ENCODE assay signal across 14 cellular contexts in genomic region chr2:3403587-3404334, GRCh38. TPM values are rescaled to one million over a fixed set of nuclear protein-coding genes. Genes with fewer than 3 reads are reported as not detected.
A peak's percentile ranks its signal among the peaks of the same experiment; 100 is the strongest.
DNase-seq lines count a peak whose midpoint lies in the region; ATAC-seq and TF ChIP-seq lines count a peak whose summit lies in the region.
"Had no signal": no experiment of that assay in that cellular context is flagged by ENCODE, and none has a peak within 500 bp of the region (broad histone marks: within the 10 kb centered on the region; RNA-seq: fewer than 3 reads in every experiment).

No MANE protein-coding gene starts in this region.

- DNase-seq in glutamatergic neuron (no peak), GF-D8 (lab: John Stamatoyannopoulos, UW) (no peak), NCI-H69 (lab: John Stamatoyannopoulos, UW) (no peak), OCI-M2 (lab: John Stamatoyannopoulos, UW; ENCODE audit: unreplicated experiment) (no peak)
- no peak for DNase-seq in CD4-positive, alpha-beta memory T cell
- DNase-seq: activated CD4-positive, alpha-beta T cell treated with anti-CD3 and anti-CD28 coated beads, Interleukin-2, amount 10 ng/mL, durations not matched to agents 24 days and 14 days; amygdala; erythroblast; HFFc6; NCI-H1092 treated with DMSO at 0.1 percent for 48 hours; ovary had no signal

- H3K4me3 ChIP-seq in CD4-positive, alpha-beta memory T cell (ENCODE audit: low read length in 2 of 2), result no peak overlapping the region
- H3K4me3 ChIP-seq: ovary had no signal

- peaks cover 38% of the 10 kb centered on the region for H3K36me3 ChIP-seq in CD4-positive, alpha-beta memory T cell (ENCODE audit: insufficient read depth, low read length)
- H3K36me3 ChIP-seq: ovary had no signal

- intact Hi-C loops in CD4-positive, alpha-beta memory T cell (cut with micrococcal nuclease), result no loop called here

- H3K4me1 Mint-ChIP-seq in glutamatergic neuron (ENCODE audit: low read depth, unreplicated experiment), result peaks cover 44% of the 10 kb centered on the region
- peaks cover 12 to 43% (median 15%) of the 10 kb centered on the region in 4 donors for H3K4me1 Mint-ChIP-seq in CD4-positive, alpha-beta memory T cell

- H3K27ac Mint-ChIP-seq in glutamatergic neuron (ENCODE audit: unreplicated experiment), result peak overlapping the region; percentile 13
- H3K27ac Mint-ChIP-seq in CD4-positive, alpha-beta memory T cell, result peak overlapping the region in 1 of 7 donors; percentile 37
- H3K27ac Mint-ChIP-seq: activated CD4-positive, alpha-beta T cell treated with anti-CD3 and anti-CD28 coated beads, Interleukin-2, amount 10 ng/mL, durations not matched to agents 24 days and 14 days; HFFc6 had no signal

- peaks cover 6% of the 10 kb centered on the region for H3K36me3 Mint-ChIP-seq in glutamatergic neuron (ENCODE audit: unreplicated experiment)
- peaks cover 26 to 58% of the 10 kb centered on the region in 2 donors for H3K36me3 Mint-ChIP-seq in CD4-positive, alpha-beta memory T cell

- POLR2A ChIA-PET in CD4-positive, alpha-beta memory T cell (lab: Charles Lee; ENCODE audit: partially characterized antibody), result no interaction called here

- CTCF ChIA-PET in CD4-positive, alpha-beta memory T cell (lab: Charles Lee; ENCODE audit: partially characterized antibody), result interaction anchor here (2.7 to 7.4 kb wide), 2 partner anchors 20 kb away, joined by 13 to 43 read pairs; no protein-coding TSS in a partner anchor

- peaks cover 10% of the 10 kb centered on the region for H3K9me3 Mint-ChIP-seq in glutamatergic neuron (ENCODE audit: unreplicated experiment)
- H3K9me3 Mint-ChIP-seq in CD4-positive, alpha-beta memory T cell, result peaks cover 0 to 2% (median 0%) of the 10 kb centered on the region in 8 donors
- H3K9me3 Mint-ChIP-seq: activated CD4-positive, alpha-beta T cell treated with anti-CD3 and anti-CD28 coated beads, Interleukin-2, amount 10 ng/mL, durations not matched to agents 24 days and 14 days; HFFc6 had no signal

- H3K27me3 ChIP-seq in CD4-positive, alpha-beta memory T cell (ENCODE audit: insufficient read depth, low read length), result no peaks in the 10 kb centered on the region
- H3K27me3 ChIP-seq: ovary had no signal

- ATAC-seq in GM18909 (IDR thresholded peaks at IDR 0.05; ENCODE audit: poor library complexity, unreplicated experiment), result peak; percentile 99
- ATAC-seq in GM21619 (IDR thresholded peaks at IDR 0.05; ENCODE audit: unreplicated experiment), result peak; percentile 100
- ATAC-seq in HG03135 (IDR thresholded peaks at IDR 0.05; ENCODE audit: unreplicated experiment), result peak; percentile 97

- H3K27me3 Mint-ChIP-seq in glutamatergic neuron (ENCODE audit: unreplicated experiment), result peaks cover 8% of the 10 kb centered on the region
- H3K27me3 Mint-ChIP-seq in CD4-positive, alpha-beta memory T cell, result no peaks in the 10 kb centered on the region
- H3K27me3 Mint-ChIP-seq: activated CD4-positive, alpha-beta T cell treated with anti-CD3 and anti-CD28 coated beads, Interleukin-2, amount 10 ng/mL, durations not matched to agents 24 days and 14 days had no signal

- H3K4me1 ChIP-seq in CD4-positive, alpha-beta memory T cell (ENCODE audit: insufficient read depth, low read length), result no peaks in the 10 kb centered on the region

- no peaks in the 10 kb centered on the region for H3K9me3 ChIP-seq in CD4-positive, alpha-beta memory T cell (ENCODE audit: control insufficient read depth in 1 of 2, low read length in 2 of 2)
- H3K9me3 ChIP-seq: ovary had no signal

- H3K27ac ChIP-seq in CD4-positive, alpha-beta memory T cell (ENCODE audit: low read depth, low read length), result no peak overlapping the region
- H3K27ac ChIP-seq: ovary had no signal

- TF ChIP-seq CTCF in glutamatergic neuron (IDR thresholded peaks at IDR 0.05; ENCODE audit: partially characterized antibody, unreplicated experiment), result no peak

- no peak overlapping the region for H3K4me3 Mint-ChIP-seq in glutamatergic neuron (ENCODE audit: unreplicated experiment)
- H3K4me3 Mint-ChIP-seq in CD4-positive, alpha-beta memory T cell, result no peak overlapping the region
- H3K4me3 Mint-ChIP-seq: activated CD4-positive, alpha-beta T cell treated with anti-CD3 and anti-CD28 coated beads, Interleukin-2, amount 10 ng/mL, durations not matched to agents 24 days and 14 days; HFFc6 had no signal

RNA-seq across cellular contexts. Expression of gene TRAPPC12, which starts 24.3 kb away (rescaled TPM):
- 130 TPM for total RNA-seq in glutamatergic neuron (ENCODE audit: unreplicated experiment)
- 100 to 1,000 TPM; 134 to 137 TPM for total RNA-seq in CD4-positive, alpha-beta memory T cell
- polyA plus RNA-seq in CD4-positive, alpha-beta memory T cell, result 10 to 100 TPM; 18.0 to 55.5 TPM

RNA-seq across cellular contexts. Expression of gene EIPR1, which starts 26.1 kb away (rescaled TPM):
- 43.8 TPM for total RNA-seq in glutamatergic neuron (ENCODE audit: unreplicated experiment)
- total RNA-seq in CD4-positive, alpha-beta memory T cell, result 10 to 100 TPM; 18.2 to 20.4 TPM
- 10 to 100 TPM; 31.9 to 48.0 TPM for polyA plus RNA-seq in CD4-positive, alpha-beta memory T cell
